ENCODE assay signal across 8 cellular contexts in the genomic region with DNA sequence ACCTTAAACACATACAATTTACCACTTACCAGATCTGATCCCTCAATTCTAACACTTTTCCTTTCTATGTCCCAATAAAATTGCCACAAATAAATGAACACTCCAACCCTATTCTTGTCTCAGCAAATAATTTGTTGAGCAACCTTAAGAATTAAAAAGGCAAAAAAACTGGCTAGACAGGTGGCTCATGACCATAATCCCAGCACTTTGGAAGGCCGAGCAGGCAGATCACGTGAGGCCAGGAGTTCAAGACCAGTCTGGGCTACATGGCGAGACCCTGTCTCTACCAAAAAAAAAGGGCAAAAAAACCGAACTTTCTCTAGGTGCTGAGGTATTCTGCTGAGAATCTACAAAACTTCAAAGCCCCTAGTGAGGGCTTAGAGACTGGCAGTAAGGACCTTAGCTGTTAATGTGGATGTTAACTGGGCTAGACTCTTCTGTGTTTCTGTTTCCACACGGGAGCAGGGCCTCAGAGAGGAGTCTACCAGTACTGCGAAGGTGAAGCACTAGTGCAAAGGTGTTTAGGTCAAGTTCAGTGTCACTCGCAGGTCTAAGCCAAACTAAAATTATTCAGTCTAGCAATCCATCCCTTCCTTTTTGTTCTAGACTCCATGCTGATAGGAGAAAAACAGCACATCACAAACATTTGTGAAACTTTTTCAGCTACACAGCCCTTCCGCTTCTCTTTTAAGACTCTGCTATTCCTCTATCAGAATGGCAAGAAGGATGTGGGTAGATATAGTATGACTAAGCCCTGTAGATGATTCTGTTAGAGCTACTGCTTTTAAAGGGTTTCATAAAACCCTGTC. TPM values are rescaled to one million over a fixed set of nuclear protein-coding genes. Genes with fewer than 3 reads are reported as not detected.
DNase-seq lines count a peak whose midpoint lies in the region; ATAC-seq and TF ChIP-seq lines count a peak whose summit lies in the region.

No MANE protein-coding gene starts in this region.

- ATAC-seq in HG03108 (IDR thresholded peaks at IDR 0.05; ENCODE audit: unreplicated experiment), result peak; percentile 72
- ATAC-seq in activated naive CD8-positive, alpha-beta T cell treated with anti-CD3 and anti-CD28 coated beads, Interleukin-2, amount 10 ng/mL, durations not matched to agents 7 days and 5 days (ENCODE audit: low read depth), result peak; percentile 86

- TF ChIP-seq CTCF in progenitor cell of endocrine pancreas (IDR thresholded peaks at IDR 0.05; ENCODE audit: unreplicated experiment), result no peak

- no peaks in the 10 kb centered on the region for H3K27me3 Mint-ChIP-seq in activated CD4-positive, alpha-beta T cell treated with anti-CD3 and anti-CD28 coated beads, Interleukin-2, amount 10 ng/mL, durations not matched to agents 24 days and 14 days
- H3K27me3 Mint-ChIP-seq in activated naive CD8-positive, alpha-beta T cell treated with anti-CD3 and anti-CD28 coated beads, Interleukin-2, amount 10 ng/mL, durations not matched to agents 7 days and 5 days, result no peaks in the 10 kb centered on the region
- no peaks in the 10 kb centered on the region for H3K27me3 Mint-ChIP-seq in progenitor cell of endocrine pancreas

- H3K9me3 Mint-ChIP-seq in activated CD4-positive, alpha-beta T cell treated with anti-CD3 and anti-CD28 coated beads, Interleukin-2, amount 10 ng/mL, durations not matched to agents 24 days and 14 days, result no peaks in the 10 kb centered on the region
- no peaks in the 10 kb centered on the region for H3K9me3 Mint-ChIP-seq in activated naive CD8-positive, alpha-beta T cell treated with anti-CD3 and anti-CD28 coated beads, Interleukin-2, amount 10 ng/mL, durations not matched to agents 7 days and 5 days
- H3K9me3 Mint-ChIP-seq in progenitor cell of endocrine pancreas (ENCODE audit: low read depth), result no peaks in the 10 kb centered on the region

- POLR2A ChIA-PET in activated naive CD8-positive, alpha-beta T cell treated with anti-CD3 and anti-CD28 coated beads, Interleukin-2, amount 10 ng/mL, durations not matched to agents 7 days and 5 days (lab: Charles Lee), result interaction anchor here (0.5 to 3.5 kb wide), 15 partner anchors 11 to 284 kb away, joined by 3 to 21 read pairs (median 3); a partner anchor contains a TSS

- peak overlapping the region; percentile 81 for H3K27ac Mint-ChIP-seq in activated CD4-positive, alpha-beta T cell treated with anti-CD3 and anti-CD28 coated beads, Interleukin-2, amount 10 ng/mL, durations not matched to agents 24 days and 14 days
- peak overlapping the region; percentile 88 for H3K27ac Mint-ChIP-seq in activated naive CD8-positive, alpha-beta T cell treated with anti-CD3 and anti-CD28 coated beads, Interleukin-2, amount 10 ng/mL, durations not matched to agents 7 days and 5 days
- H3K27ac Mint-ChIP-seq in progenitor cell of endocrine pancreas, result peak overlapping the region; percentile 62

- H3K36me3 Mint-ChIP-seq in activated CD4-positive, alpha-beta T cell treated with anti-CD3 and anti-CD28 coated beads, Interleukin-2, amount 10 ng/mL, durations not matched to agents 24 days and 14 days (ENCODE audit: low read depth), result peaks cover 23% of the 10 kb centered on the region
- H3K36me3 Mint-ChIP-seq in activated naive CD8-positive, alpha-beta T cell treated with anti-CD3 and anti-CD28 coated beads, Interleukin-2, amount 10 ng/mL, durations not matched to agents 7 days and 5 days, result peaks cover 3% of the 10 kb centered on the region
- peaks cover 2% of the 10 kb centered on the region for H3K36me3 Mint-ChIP-seq in progenitor cell of endocrine pancreas (ENCODE audit: insufficient read depth)

- DNase-seq in activated CD4-positive, alpha-beta T cell treated with anti-CD3 and anti-CD28 coated beads, Interleukin-2, amount 10 ng/mL, durations not matched to agents 24 days and 14 days, result peak; percentile 77
- no peak for DNase-seq in activated CD4-positive, alpha-beta T cell treated with anti-CD3 and anti-CD28 coated beads, Interleukin-2, amount 50 U/mL, for 1 hour
- DNase-seq in activated naive CD8-positive, alpha-beta T cell treated with anti-CD3 and anti-CD28 coated beads, Interleukin-2, amount 10 ng/mL, durations not matched to agents 7 days and 5 days, result no peak
- DNase-seq in progenitor cell of endocrine pancreas (ENCODE audit: low spot score, unreplicated experiment), result no peak
- no peak for DNase-seq in NCI-H446 treated with DMSO at 0.1 percent for 48 hours (lab: John Stamatoyannopoulos, UW)
- DNase-seq in iPS-NIHi7 (ENCODE audit: extremely low spot score), result no peak
- DNase-seq in LoVo (ENCODE audit: low spot score), result no peak

- H3K4me1 Mint-ChIP-seq in activated CD4-positive, alpha-beta T cell treated with anti-CD3 and anti-CD28 coated beads, Interleukin-2, amount 10 ng/mL, durations not matched to agents 24 days and 14 days, result peaks cover 44% of the 10 kb centered on the region
- peaks cover 38% of the 10 kb centered on the region for H3K4me1 Mint-ChIP-seq in activated naive CD8-positive, alpha-beta T cell treated with anti-CD3 and anti-CD28 coated beads, Interleukin-2, amount 10 ng/mL, durations not matched to agents 7 days and 5 days
- peaks cover 17% of the 10 kb centered on the region for H3K4me1 Mint-ChIP-seq in progenitor cell of endocrine pancreas (ENCODE audit: low read depth)

- intact Hi-C loops in activated CD4-positive, alpha-beta T cell treated with anti-CD3 and anti-CD28 coated beads, Interleukin-2, amount 10 ng/mL, durations not matched to agents 24 days and 14 days (cut with micrococcal nuclease), result loop anchor here (2.0 to 5.0 kb wide), 5 partner anchors 34 to 685 kb away; a partner anchor contains a TSS

- peak overlapping the region; percentile 92 for H3K4me3 Mint-ChIP-seq in activated CD4-positive, alpha-beta T cell treated with anti-CD3 and anti-CD28 coated beads, Interleukin-2, amount 10 ng/mL, durations not matched to agents 24 days and 14 days
- H3K4me3 Mint-ChIP-seq in activated naive CD8-positive, alpha-beta T cell treated with anti-CD3 and anti-CD28 coated beads, Interleukin-2, amount 10 ng/mL, durations not matched to agents 7 days and 5 days, result peak overlapping the region; percentile 90
- H3K4me3 Mint-ChIP-seq in progenitor cell of endocrine pancreas (ENCODE audit: low read depth), result peak overlapping the region; percentile 61

RNA-seq across cellular contexts. Expression of a gene that starts 2.6 kb away (rescaled TPM):
- total RNA-seq in activated CD4-positive, alpha-beta T cell treated with anti-CD3 and anti-CD28 coated beads, Interleukin-2, amount 10 ng/mL, durations not matched to agents 24 days and 14 days, result 24.8 and 26.0 TPM in 2 replicates
- total RNA-seq in activated naive CD8-positive, alpha-beta T cell treated with anti-CD3 and anti-CD28 coated beads, Interleukin-2, amount 10 ng/mL, durations not matched to agents 7 days and 5 days, result 10 to 100 TPM; 21.3 to 21.7 TPM
- total RNA-seq in progenitor cell of endocrine pancreas, result 14.2 and 16.1 TPM in 2 replicates

RNA-seq across cellular contexts. Expression of a gene that starts 2.6 kb away (rescaled TPM):
- total RNA-seq in activated CD4-positive, alpha-beta T cell treated with anti-CD3 and anti-CD28 coated beads, Interleukin-2, amount 10 ng/mL, durations not matched to agents 24 days and 14 days, result 6.7 and 7.2 TPM in 2 replicates
- 1 to 10 TPM; 9.3 to 9.4 TPM for total RNA-seq in activated naive CD8-positive, alpha-beta T cell treated with anti-CD3 and anti-CD28 coated beads, Interleukin-2, amount 10 ng/mL, durations not matched to agents 7 days and 5 days
- 8.3 and 9.2 TPM in 2 replicates for total RNA-seq in progenitor cell of endocrine pancreas

RNA-seq across cellular contexts. Expression of a gene that starts 16.3 kb away (rescaled TPM):
- total RNA-seq in activated CD4-positive, alpha-beta T cell treated with anti-CD3 and anti-CD28 coated beads, Interleukin-2, amount 10 ng/mL, durations not matched to agents 24 days and 14 days, result 0.54 and 0.69 TPM in 2 replicates
- 1 to 10 TPM; 2.1 to 2.5 TPM for total RNA-seq in activated naive CD8-positive, alpha-beta T cell treated with anti-CD3 and anti-CD28 coated beads, Interleukin-2, amount 10 ng/mL, durations not matched to agents 7 days and 5 days
- total RNA-seq in progenitor cell of endocrine pancreas, result 47.8 and 48.7 TPM in 2 replicates

RNA-seq across cellular contexts. Expression of a gene that starts 47.5 kb away (rescaled TPM):
- 59.0 and 70.0 TPM in 2 replicates for total RNA-seq in activated CD4-positive, alpha-beta T cell treated with anti-CD3 and anti-CD28 coated beads, Interleukin-2, amount 10 ng/mL, durations not matched to agents 24 days and 14 days
- 10 to 100 TPM; 58.1 to 59.2 TPM for total RNA-seq in activated naive CD8-positive, alpha-beta T cell treated with anti-CD3 and anti-CD28 coated beads, Interleukin-2, amount 10 ng/mL, durations not matched to agents 7 days and 5 days
- total RNA-seq in progenitor cell of endocrine pancreas, result 73.0 and 78.0 TPM in 2 replicates

RNA-seq across cellular contexts. Expression of a gene that starts 52.3 kb away (rescaled TPM):
- total RNA-seq in activated CD4-positive, alpha-beta T cell treated with anti-CD3 and anti-CD28 coated beads, Interleukin-2, amount 10 ng/mL, durations not matched to agents 24 days and 14 days, result 102 and 103 TPM in 2 replicates
- 10 to 100 TPM; 44.3 to 44.4 TPM for total RNA-seq in activated naive CD8-positive, alpha-beta T cell treated with anti-CD3 and anti-CD28 coated beads, Interleukin-2, amount 10 ng/mL, durations not matched to agents 7 days and 5 days
- total RNA-seq in progenitor cell of endocrine pancreas, result 62.3 and 67.8 TPM in 2 replicates

Comparison
In these comparisons a context has a peak if more than half of its experiments do, and no peak if none do; other contexts are left out.
1. RNA of a gene that starts 16.3 kb away (total RNA-seq): 47.8 to 48.7 TPM in progenitor cell of endocrine pancreas; 2.1 to 2.5 TPM in activated naive CD8-positive, alpha-beta T cell treated with anti-CD3 and anti-CD28 coated beads, Interleukin-2, amount 10 ng/mL, durations not matched to agents 7 days and 5 days and 0.54 to 0.69 TPM in activated CD4-positive, alpha-beta T cell treated with anti-CD3 and anti-CD28 coated beads, Interleukin-2, amount 10 ng/mL, durations not matched to agents 24 days and 14 days; every median in the first group is over 10 times any median in the second.
2. Peak in every context shown above with its lines, with median percentiles within 50 percentile points of each other: H3K27ac Mint-ChIP-seq and H3K4me3 Mint-ChIP-seq.